ENCODE assay signal across 8 cellular contexts in the genomic region with DNA sequence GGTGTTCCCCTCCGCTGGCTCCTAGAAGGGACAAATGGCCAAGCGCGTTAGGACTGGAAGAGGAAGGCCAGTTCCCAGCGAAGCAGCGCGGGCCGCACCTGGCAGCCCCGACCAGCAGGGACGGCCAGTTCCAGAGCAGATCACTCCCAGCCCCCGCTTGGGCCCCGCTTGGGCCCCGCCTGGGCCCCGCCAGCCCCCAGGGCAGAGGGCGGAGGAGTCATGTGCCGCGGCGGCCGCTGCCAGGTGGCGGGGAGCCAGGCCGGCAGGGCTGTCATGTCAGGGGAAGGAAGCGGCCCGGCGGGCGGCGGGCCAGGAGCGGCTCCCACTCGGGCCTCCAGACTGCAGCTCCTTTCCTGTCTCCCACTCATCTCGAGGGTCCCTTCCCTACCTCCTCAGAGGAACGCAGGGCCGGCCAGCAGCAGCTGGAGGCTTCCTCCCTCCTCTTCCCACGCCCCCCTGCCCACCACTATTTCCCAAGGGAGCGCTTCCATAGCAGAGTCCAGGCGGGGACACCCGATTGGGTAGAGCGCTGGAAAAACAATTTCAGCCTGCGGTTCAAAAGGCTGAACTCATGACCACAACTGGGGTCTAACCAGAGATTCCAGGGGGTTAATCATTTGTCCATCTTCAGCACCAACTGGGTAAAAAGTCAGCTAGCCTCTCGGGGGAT. TPM values are rescaled to one million over a fixed set of nuclear protein-coding genes. Genes with fewer than 3 reads are reported as not detected.
DNase-seq lines count a peak whose midpoint lies in the region; ATAC-seq and TF ChIP-seq lines count a peak whose summit lies in the region.

No MANE protein-coding gene starts in this region.

- intact Hi-C loops in Calu3 (cut with micrococcal nuclease; ENCODE audit: unreplicated experiment) = no loop called here
- intact Hi-C loops in psoas muscle (cut with DNase I) = loop anchor here in 1 of 2 donors (2.0 kb wide), 1 partner anchor 17 kb away; a partner anchor contains a TSS

- no peak overlapping the region for H3K27ac ChIP-seq in cardiac muscle cell
- peak overlapping the region; percentile 79 for H3K27ac ChIP-seq in psoas muscle

- peak overlapping the region; percentile 36 for H3K4me3 ChIP-seq in WI38 (ENCODE audit: low read depth, low read length)
- no peak overlapping the region for H3K4me3 ChIP-seq in cardiac muscle cell
- H3K4me3 ChIP-seq in psoas muscle = peak overlapping the region; percentile 61

- no peak overlapping the region for H3K27ac Mint-ChIP-seq in Calu3 (ENCODE audit: unreplicated experiment)
- H3K27ac Mint-ChIP-seq in activated T-helper 17 cell treated with anti-CD3 and anti-CD28 coated beads, Interleukin-2, amount 50 U/mL, for 72 hours = no peak overlapping the region

- H3K4me3 Mint-ChIP-seq in Calu3 (ENCODE audit: low read depth, unreplicated experiment) = peak overlapping the region; percentile 54
- no peak overlapping the region for H3K4me3 Mint-ChIP-seq in activated T-helper 17 cell treated with anti-CD3 and anti-CD28 coated beads, Interleukin-2, amount 50 U/mL, for 72 hours

- H3K36me3 ChIP-seq in cardiac muscle cell (no peaks in the 10 kb centered on the region), psoas muscle (ENCODE audit: insufficient read depth in 1 of 2, low read depth in 1 of 2) (no peaks in the 10 kb centered on the region)

- DNase-seq in Calu3 = peak; percentile 62
- peak; percentile 42 to 97 for DNase-seq in cardiac muscle cell (ENCODE audit: low read depth in 1 of 2, low spot score in 1 of 2)
- DNase-seq in psoas muscle = peak; percentile 91 to 95
- no peak for DNase-seq in NCI-H128 (lab: John Stamatoyannopoulos, UW; ENCODE audit: unreplicated experiment)

- no peaks in the 10 kb centered on the region for H3K36me3 Mint-ChIP-seq in Calu3 (ENCODE audit: insufficient read depth, unreplicated experiment)
- no peaks in the 10 kb centered on the region for H3K36me3 Mint-ChIP-seq in activated T-helper 17 cell treated with anti-CD3 and anti-CD28 coated beads, Interleukin-2, amount 50 U/mL, for 72 hours (ENCODE audit: low read depth)

- H3K4me1 ChIP-seq in cardiac muscle cell (ENCODE audit: low read depth) (peaks cover 15% of the 10 kb centered on the region), psoas muscle (peaks cover 48% of the 10 kb centered on the region)

- 3 to 6% (median 5%) methylated on average over 32 to 37 of the region's 37 CpGs for WGBS in psoas muscle, 3 donors

- ATAC-seq in HG03139 (IDR thresholded peaks at IDR 0.05; ENCODE audit: unreplicated experiment) (peak; percentile 59), psoas muscle (peak; percentile 90 to 97 (median 94)), HG03280 (IDR thresholded peaks at IDR 0.05; ENCODE audit: unreplicated experiment) (no peak)
- no peak for ATAC-seq in activated T-helper 17 cell treated with anti-CD3 and anti-CD28 coated beads, Interleukin-2, amount 50 U/mL, for 72 hours (replicated peaks)

- H3K27me3 ChIP-seq in cardiac muscle cell (no peaks in the 10 kb centered on the region), psoas muscle (ENCODE audit: insufficient read depth in 3 of 3, low read length in 2 of 3) (no peaks in the 10 kb centered on the region)

- no peaks in the 10 kb centered on the region for H3K27me3 Mint-ChIP-seq in Calu3 (ENCODE audit: unreplicated experiment)
- peaks cover 37% of the 10 kb centered on the region for H3K27me3 Mint-ChIP-seq in activated T-helper 17 cell treated with anti-CD3 and anti-CD28 coated beads, Interleukin-2, amount 50 U/mL, for 72 hours

- BruUV-seq in Calu3 (replicated peaks; lab: Mats Ljungman, UMichigan) = no TSS peak

- peaks cover 13% of the 10 kb centered on the region for H3K4me1 Mint-ChIP-seq in Calu3 (ENCODE audit: low read depth, unreplicated experiment)
- H3K4me1 Mint-ChIP-seq in activated T-helper 17 cell treated with anti-CD3 and anti-CD28 coated beads, Interleukin-2, amount 50 U/mL, for 72 hours = no peaks in the 10 kb centered on the region

- CTCF ChIA-PET in Calu3 (lab: Charles Lee) = no interaction called here

- no peaks in the 10 kb centered on the region for H3K9me3 ChIP-seq in cardiac muscle cell (ENCODE audit: low read depth)
- H3K9me3 ChIP-seq in psoas muscle = no peaks in the 10 kb centered on the region

- TF ChIP-seq CTCF in Calu3 (IDR thresholded peaks at IDR 0.05; ENCODE audit: unreplicated experiment) = no peak
- no peak for TF ChIP-seq CTCF in WI38 (IDR thresholded peaks at IDR 0.05; ENCODE audit: low read depth, low read length)
- TF ChIP-seq CTCF in cardiac muscle cell (IDR thresholded peaks at IDR 0.05; ENCODE audit: low read depth, low read length) = no peak
- TF ChIP-seq CTCF in psoas muscle (IDR thresholded peaks at IDR 0.05) = no peak

- no peaks in the 10 kb centered on the region for H3K9me3 Mint-ChIP-seq in Calu3 (ENCODE audit: low read depth, unreplicated experiment)
- no peaks in the 10 kb centered on the region for H3K9me3 Mint-ChIP-seq in activated T-helper 17 cell treated with anti-CD3 and anti-CD28 coated beads, Interleukin-2, amount 50 U/mL, for 72 hours

RNA-seq across cellular contexts. Expression of a gene that starts 16.5 kb away (rescaled TPM):
- total RNA-seq in Calu3 (2022) (3.9 and 4.8 TPM in 2 replicates), cardiac muscle cell (7.0 and 8.1 TPM in 2 replicates), psoas muscle (1 to 10 TPM; 2.9 to 4.9 (median 3.9) TPM)
- polyA plus RNA-seq in cardiac muscle cell (0.25 and 1.1 TPM in 2 replicates), psoas muscle (1 to 10 TPM; 1.3 to 2.2 (median 2.0) TPM)
- under 1 TPM in 1 of 2 donors, not detected in 1; 0.06 TPM for total RNA-seq in activated T-helper 17 cell treated with anti-CD3 and anti-CD28 coated beads, Interleukin-2, amount 50 U/mL, for 72 hours

Comparison
In these comparisons a context has a peak if more than half of its experiments do, and no peak if none do; other contexts are left out.
1. ATAC-seq: peak in HG03139 (single experiment) and psoas muscle (4 of 4); none in activated T-helper 17 cell treated with anti-CD3 and anti-CD28 coated beads, Interleukin-2, amount 50 U/mL, for 72 hours (single experiment) and HG03280 (single experiment).